26 cellular contexts compared by ENCODE assay signal in the genomic region with DNA sequence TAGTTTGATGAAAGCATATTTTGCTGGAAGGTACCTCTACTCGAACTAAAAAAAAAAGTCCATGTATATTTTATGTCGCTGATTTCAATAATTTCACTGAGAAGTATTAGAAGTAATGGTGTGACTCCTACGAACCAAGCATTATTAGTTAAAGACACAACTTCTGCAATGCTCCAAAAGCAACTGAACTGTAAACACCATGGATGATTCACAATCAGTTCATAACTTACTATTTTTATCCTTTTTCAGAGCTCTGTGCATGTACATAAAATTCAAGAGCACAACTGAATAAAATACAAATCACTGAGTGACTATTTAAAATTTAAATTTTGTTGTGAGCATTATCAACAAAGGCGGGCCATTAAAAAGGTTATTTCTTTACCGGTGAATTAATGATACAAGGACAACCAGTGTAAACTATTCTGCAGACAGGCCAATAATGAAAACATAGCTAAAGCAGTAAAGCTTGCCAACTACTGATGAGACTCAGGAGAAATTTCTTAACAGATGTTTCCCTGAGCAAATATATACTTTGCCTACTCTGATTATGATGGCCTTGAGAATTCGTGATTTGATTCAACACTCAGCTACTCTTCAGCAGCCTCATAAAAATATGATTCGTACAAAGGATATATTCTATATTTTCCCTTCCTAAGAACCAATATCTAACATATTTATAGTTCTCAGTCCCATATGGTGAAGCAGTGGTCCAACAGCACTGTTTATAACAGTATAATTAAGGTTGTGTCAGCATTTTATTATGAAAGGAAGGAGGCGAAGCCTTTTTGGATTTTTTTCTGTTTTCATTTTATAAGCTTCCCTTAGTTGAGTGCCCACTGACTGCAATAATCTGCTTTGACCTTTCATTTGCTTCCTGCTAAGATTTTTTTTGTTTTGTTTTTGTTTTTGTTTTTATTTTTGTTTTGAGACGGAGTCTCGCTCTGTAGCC.
DNase-seq lines count a peak whose midpoint lies in the region; ATAC-seq, FAIRE-seq and TF ChIP-seq lines count a peak whose summit lies in the region.
"Had no signal": no experiment of that assay in that cellular context is flagged by ENCODE, and none has a peak within 500 bp of the region (broad histone marks: within the 10 kb centered on the region; RNA-seq: fewer than 3 reads in every experiment).

No MANE protein-coding gene starts in this region.

- TF ChIP-seq POLR2A in A549 (IDR thresholded peaks at IDR 0.05; ENCODE audit: low read length) = no peak
- TF ChIP-seq POLR2A in GM18505 (IDR thresholded peaks at IDR 0.05; ENCODE audit: borderline replicate concordance, extremely low read depth, insufficient read depth, insufficient read length) = no peak

- peaks cover 9% of the 10 kb centered on the region for H3K4me1 Mint-ChIP-seq in activated T-cell treated with anti-CD3 and anti-CD28 coated beads, Interleukin-2, amount 50 U/mL, for 4 hours (ENCODE audit: low read depth)
- no peaks in the 10 kb centered on the region for H3K4me1 Mint-ChIP-seq in glutamatergic neuron (ENCODE audit: low read depth, unreplicated experiment)
- H3K4me1 Mint-ChIP-seq: WTC11 had no signal

- H3K36me3 ChIP-seq in adipocyte (ENCODE audit: control insufficient read depth, insufficient read depth, low read length, severe bottlenecking) = no peaks in the 10 kb centered on the region
- H3K36me3 ChIP-seq: ovary, right atrium auricular region, suprapubic skin had no signal

- no peak overlapping the region for H3K4me3 Mint-ChIP-seq in activated T-cell treated with anti-CD3 and anti-CD28 coated beads, Interleukin-2, amount 50 U/mL, for 4 hours
- no peak overlapping the region for H3K4me3 Mint-ChIP-seq in glutamatergic neuron (ENCODE audit: unreplicated experiment)
- H3K4me3 Mint-ChIP-seq: CD4-positive, CD25-positive, alpha-beta regulatory T cell; natural killer cell; T-helper 2 cell treated with Interferon-gamma antibody and Interleukin-4, amounts not matched to agents 5 μg/mL and 100 μg/mL, for 36 hours; WTC11 had no signal

- H3K9me3 Mint-ChIP-seq in activated T-cell treated with anti-CD3 and anti-CD28 coated beads, Interleukin-2, amount 50 U/mL, for 4 hours = no peaks in the 10 kb centered on the region
- no peaks in the 10 kb centered on the region for H3K9me3 Mint-ChIP-seq in glutamatergic neuron (ENCODE audit: unreplicated experiment)
- H3K9me3 Mint-ChIP-seq: natural killer cell had no signal

- no peak for TF ChIP-seq EP300 in A549 (IDR thresholded peaks at IDR 0.05)

- H3K27me3 ChIP-seq in adipocyte (replicated peaks; ENCODE audit: control insufficient read depth, insufficient read depth, low read length) = no peaks in the 10 kb centered on the region
- H3K27me3 ChIP-seq: ovary, right atrium auricular region, suprapubic skin had no signal

- peaks cover 6% of the 10 kb centered on the region for H3K27me3 Mint-ChIP-seq in activated T-cell treated with anti-CD3 and anti-CD28 coated beads, Interleukin-2, amount 50 U/mL, for 4 hours (ENCODE audit: low read depth)
- H3K27me3 Mint-ChIP-seq in glutamatergic neuron (ENCODE audit: unreplicated experiment) = peaks cover 2% of the 10 kb centered on the region

- no peak for FAIRE-seq in A549 (lab: Jason Lieb, UNC)
- FAIRE-seq: A204.1, RCC 7860, urothelium cell line had no signal

- TF ChIP-seq CTCF in A549 (IDR thresholded peaks at IDR 0.05) (no peak), fibroblast of the aortic adventitia (IDR thresholded peaks at IDR 0.05; ENCODE audit: insufficient read depth, low read length) (no peak), glutamatergic neuron (IDR thresholded peaks at IDR 0.05; ENCODE audit: partially characterized antibody, unreplicated experiment) (no peak)

- 0 out of 6 replicates have a peak overlapping the region, but pooled peaks of 1 of the 2 experiments have one; percentile 14 for H3K27ac ChIP-seq in A549
- H3K27ac ChIP-seq: epithelial cell of prostate, ovary, right atrium auricular region, suprapubic skin had no signal

- POLR2A ChIA-PET in A549 (lab: Yijun Ruan, JAX) = no interaction called here

- no peaks in the 10 kb centered on the region for H3K9me3 ChIP-seq in A549
- H3K9me3 ChIP-seq in adipocyte (ENCODE audit: control insufficient read depth, low read length) = no peaks in the 10 kb centered on the region
- H3K9me3 ChIP-seq: ovary, right atrium auricular region, suprapubic skin had no signal

- no peak for TF ChIP-seq RAD21 in A549 (conservative IDR thresholded peaks at IDR 0.05 in 1 of 2, IDR thresholded peaks at IDR 0.05 in 1 of 2)

- CTCF ChIA-PET in A549 (lab: Yijun Ruan, JAX) = interaction anchor here (1.0 to 5.4 kb wide), 2 partner anchors 90 to 200 kb away, joined by 4 to 53 read pairs; no protein-coding TSS in a partner anchor

- H3K4me1 ChIP-seq in A549 = peaks cover 13% of the 10 kb centered on the region; the same call in 2 of the 3 replicates
- H3K4me1 ChIP-seq in adipocyte (ENCODE audit: control insufficient read depth, insufficient read depth, low read length) = peaks cover 32% of the 10 kb centered on the region

- ATAC-seq in A549 (no peak), GM18505 (IDR thresholded peaks at IDR 0.05; ENCODE audit: unreplicated experiment) (no peak), HG03135 (IDR thresholded peaks at IDR 0.05; ENCODE audit: unreplicated experiment) (no peak)
- ATAC-seq in activated T-cell treated with anti-CD3 and anti-CD28 coated beads, Interleukin-2, amount 50 U/mL, for 4 hours = no peak
- ATAC-seq: natural killer cell, WTC11 had no signal

- H3K27ac Mint-ChIP-seq in glutamatergic neuron (ENCODE audit: unreplicated experiment) = no peak overlapping the region
- H3K27ac Mint-ChIP-seq: natural killer cell; T-helper 2 cell treated with Interferon-gamma antibody and Interleukin-4, amounts not matched to agents 5 μg/mL and 100 μg/mL, for 36 hours; WTC11 had no signal

- H3K9ac ChIP-seq in adipocyte (ENCODE audit: low read length) = peak overlapping the region; percentile 44

- no peaks in the 10 kb centered on the region for H3K36me3 Mint-ChIP-seq in activated T-cell treated with anti-CD3 and anti-CD28 coated beads, Interleukin-2, amount 50 U/mL, for 4 hours (ENCODE audit: insufficient read depth)
- H3K36me3 Mint-ChIP-seq in glutamatergic neuron (ENCODE audit: unreplicated experiment) = peaks cover 2% of the 10 kb centered on the region
- H3K36me3 Mint-ChIP-seq: CD4-positive, CD25-positive, alpha-beta regulatory T cell; natural killer cell; WTC11 had no signal

- no peak overlapping the region for H3K4me3 ChIP-seq in A549
- peak overlapping the region; percentile 31 for H3K4me3 ChIP-seq in adipocyte (ENCODE audit: low read length)
- no peak overlapping the region for H3K4me3 ChIP-seq in fibroblast of the aortic adventitia (ENCODE audit: low read depth, low read length)
- H3K4me3 ChIP-seq: ovary, right atrium auricular region, suprapubic skin had no signal

- 63% methylated on average over 10 of the region's 10 CpGs for WGBS in A549 (ENCODE audit: missing lambda C conversion rate)

- DNase-seq in A549 (ENCODE audit: low read depth in 1 of 2, low spot score in 1 of 2) = no peak
- DNase-seq in EH (ENCODE audit: low read depth) = peak; percentile 57
- DNase-seq in adipocyte (ENCODE audit: low read depth) = peak; percentile 55
- peak; percentile 59 for DNase-seq in fibroblast of the aortic adventitia (ENCODE audit: low read depth)
- DNase-seq in activated T-cell treated with anti-CD3 and anti-CD28 coated beads, Interleukin-2, amount 50 U/mL, for 4 hours = no peak
- no peak for DNase-seq in glutamatergic neuron
- DNase-seq: activated CD4-positive, alpha-beta T cell treated with anti-CD3 and anti-CD28 coated beads, Interleukin-2, amount 50 U/mL, for 48 hours; activated gamma-delta T cell; amniotic stem cell; caudate nucleus; CD4-positive, CD25-positive, alpha-beta regulatory T cell; DMS79; natural killer cell; NCI-H146; ovary; stimulated activated CD4-positive, alpha-beta T cell treated with anti-CD3 and anti-CD28 coated beads, Interleukin-15, amount 100 ng/mL, for 24 hours had no signal

- H3K4me2 ChIP-seq in A549 = peak overlapping the region; percentile 36

TF ChIP-seq in A549, 52 proteins besides CTCF, POLR2A, EP300 and RAD21:
- TF ChIP-seq MAFK (IDR thresholded peaks at IDR 0.05; ENCODE audit: partially characterized antibody) (peak; percentile 63), FOSL2 (IDR thresholded peaks at IDR 0.05) (no peak), FOSL2 (CRISPR knock-in tag; IDR thresholded peaks at IDR 0.05) (no peak), JUNB (IDR thresholded peaks at IDR 0.05) (no peak), ZNF302 (CRISPR knock-in tag; IDR thresholded peaks at IDR 0.05) (no peak), ZFP36 (IDR thresholded peaks at IDR 0.05; ENCODE audit: borderline replicate concordance, partially characterized antibody) (no peak)

Comparison
In these comparisons a context has a peak if more than half of its experiments do, and no peak if none do; other contexts are left out.
1. DNase-seq: peak in EH (single experiment), adipocyte (single experiment) and fibroblast of the aortic adventitia (single experiment); none in A549 (0 of 2), activated T-cell treated with anti-CD3 and anti-CD28 coated beads, Interleukin-2, amount 50 U/mL, for 4 hours (single experiment) and glutamatergic neuron (single experiment).